ENCODE assay signal across 8 cellular contexts in the genomic region with DNA sequence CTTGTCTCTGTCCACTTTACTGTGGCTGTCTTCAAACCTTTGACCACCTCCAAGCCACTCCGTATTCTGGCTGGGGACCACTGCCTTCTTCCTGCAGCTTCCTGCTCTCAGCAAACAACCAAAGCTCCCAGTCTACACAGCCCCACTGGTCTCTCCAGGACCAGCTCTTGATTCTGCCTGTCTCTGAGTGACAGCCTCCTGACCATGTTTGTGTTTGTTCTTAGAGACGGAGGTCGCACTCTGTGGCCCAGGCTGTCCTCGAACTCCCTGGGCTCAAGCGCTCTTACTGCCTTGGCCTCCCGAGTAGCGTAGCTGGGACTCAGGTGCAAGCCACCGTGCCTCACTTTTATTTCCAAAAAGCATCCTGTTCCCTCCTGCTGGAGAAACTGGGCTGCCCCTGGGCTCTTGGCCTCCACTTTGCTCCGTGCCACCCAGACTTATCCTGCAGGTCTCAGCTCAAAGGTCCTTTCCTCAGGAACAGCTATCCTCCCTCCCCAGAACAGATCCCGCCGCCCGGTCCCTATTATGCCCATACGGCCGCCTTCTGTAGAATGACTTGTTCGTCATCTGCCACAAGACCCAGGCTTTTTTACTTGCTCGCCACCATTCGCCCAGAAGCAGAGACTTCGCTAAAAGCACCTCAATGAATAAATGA. TPM values are rescaled to one million over a fixed set of nuclear protein-coding genes. Genes with fewer than 3 reads are reported as not detected.
DNase-seq lines count a peak whose midpoint lies in the region; ATAC-seq and TF ChIP-seq lines count a peak whose summit lies in the region.

No MANE protein-coding gene starts in this region.

- H3K4me3 Mint-ChIP-seq in progenitor cell of endocrine pancreas (ENCODE audit: low read depth): peak overlapping the region; percentile 85

- peaks cover 29% of the 10 kb centered on the region for H3K4me1 Mint-ChIP-seq in progenitor cell of endocrine pancreas (ENCODE audit: low read depth)

- no peaks in the 10 kb centered on the region for H3K27me3 Mint-ChIP-seq in progenitor cell of endocrine pancreas

- intact Hi-C loops in sciatic nerve (cut with DNase I): no loop called here

- no peak for DNase-seq in RWPE1 (ENCODE audit: low spot score)
- DNase-seq in progenitor cell of endocrine pancreas (ENCODE audit: low spot score, unreplicated experiment): no peak
- DNase-seq in NCI-H1694 (lab: John Stamatoyannopoulos, UW): no peak
- no peak for DNase-seq in sciatic nerve (ENCODE audit: low spot score)

- H3K9me2 ChIP-seq in DOHH2 (replicated peaks; ENCODE audit: control insufficient read depth, low read length): no peaks in the 10 kb centered on the region

- peaks cover 6% of the 10 kb centered on the region for H3K36me3 Mint-ChIP-seq in progenitor cell of endocrine pancreas (ENCODE audit: insufficient read depth)

- no peaks in the 10 kb centered on the region for H3K27me3 ChIP-seq in DOHH2 (ENCODE audit: control insufficient read depth, low read length)
- no peaks in the 10 kb centered on the region for H3K27me3 ChIP-seq in esophagus (ENCODE audit: control insufficient read depth in 1 of 2, insufficient read depth in 2 of 2, low read length in 2 of 2)

- H3K27ac Mint-ChIP-seq in progenitor cell of endocrine pancreas: peak overlapping the region; percentile 92

- H3K4me2 ChIP-seq in DOHH2 (ENCODE audit: low read length): peak overlapping the region; percentile 88

- POLR2A ChIA-PET in RWPE1 (lab: Yijun Ruan, JAX; ENCODE audit: low non-redundant PET): no interaction called here

- H4K20me1 ChIP-seq in DOHH2 (ENCODE audit: control insufficient read depth, insufficient read depth, low read depth, low read length): no peaks in the 10 kb centered on the region

- 67 to 69% methylated on average over 18 of the region's 18 CpGs for WGBS in esophagus, 2 donors

- H3F3A ChIP-seq in DOHH2 (ENCODE audit: control insufficient read depth, insufficient read depth): peaks cover 6% of the 10 kb centered on the region

- ATAC-seq in GM18517 (IDR thresholded peaks at IDR 0.05; ENCODE audit: unreplicated experiment): no peak
- no peak for ATAC-seq in HG03520 (IDR thresholded peaks at IDR 0.05; ENCODE audit: unreplicated experiment)
- ATAC-seq in sciatic nerve: no peak

- H3K9me3 ChIP-seq in DOHH2 (ENCODE audit: control insufficient read depth, insufficient read depth, low read length) (no peaks in the 10 kb centered on the region), esophagus (ENCODE audit: control insufficient read depth in 2 of 2, insufficient read depth in 1 of 2, low read depth in 1 of 2, low read length in 1 of 2) (no peaks in the 10 kb centered on the region)

- H3K4me1 ChIP-seq in DOHH2 (ENCODE audit: control insufficient read depth, low read length) (peaks cover 39% of the 10 kb centered on the region), esophagus (ENCODE audit: control insufficient read depth in 2 of 2, insufficient read depth in 2 of 2, low read length in 1 of 2) (peaks cover 13 to 37% of the 10 kb centered on the region in 2 donors)

- H3K4me3 ChIP-seq in DOHH2 (ENCODE audit: low read length) (peak overlapping the region; percentile 79), esophagus (ENCODE audit: low read depth in 1 of 2, low read length in 2 of 2) (peak overlapping the region in 1 of 2 donors; percentile 13)

- no peak for TF ChIP-seq CTCF in DOHH2 (IDR thresholded peaks at IDR 0.05; ENCODE audit: low read depth, low read length, poor library complexity, severe bottlenecking)
- TF ChIP-seq CTCF in RWPE1 (conservative IDR thresholded peaks at IDR 0.05; ENCODE audit: low read depth): no peak
- no peak for TF ChIP-seq CTCF in progenitor cell of endocrine pancreas (IDR thresholded peaks at IDR 0.05; ENCODE audit: unreplicated experiment)

- CTCF ChIA-PET in RWPE1 (lab: Yijun Ruan, JAX): interaction anchor here (0.8 to 3.0 kb wide), 2 partner anchors 9 to 24 kb away, joined by 6 to 21 read pairs; no protein-coding TSS in a partner anchor

- H3K79me2 ChIP-seq in DOHH2 (ENCODE audit: control insufficient read depth, low read length): peaks cover 51% of the 10 kb centered on the region

- H3K36me3 ChIP-seq in DOHH2 (ENCODE audit: control insufficient read depth, low read length) (peaks cover 21% of the 10 kb centered on the region), esophagus (ENCODE audit: control insufficient read depth in 2 of 2, insufficient read depth in 2 of 2, low read length in 1 of 2) (peaks cover 0 to 14% of the 10 kb centered on the region in 2 donors)

- H3K9me3 Mint-ChIP-seq in progenitor cell of endocrine pancreas (ENCODE audit: low read depth): no peaks in the 10 kb centered on the region

- H3K27ac ChIP-seq in DOHH2 (ENCODE audit: low read depth, low read length): peak overlapping the region; percentile 92
- peak overlapping the region; percentile 99 for H3K27ac ChIP-seq in RWPE1
- H3K27ac ChIP-seq in esophagus (ENCODE audit: low read depth in 2 of 2, low read length in 1 of 2): peak overlapping the region; percentile 96 to 97

RNA-seq across cellular contexts. Expression of a gene that starts 9.1 kb away (rescaled TPM):
- polyA plus RNA-seq in esophagus: 10 to 100 TPM in 1 of 2 donors, 1 to 10 TPM in 1; 9.9 to 14.6 TPM
- total RNA-seq in progenitor cell of endocrine pancreas: 32.1 and 35.5 TPM in 2 replicates
- total RNA-seq in sciatic nerve: 37.7 TPM

RNA-seq across cellular contexts. Expression of a gene that starts 54.4 kb away (rescaled TPM):
- polyA plus RNA-seq in esophagus: 100 to 1,000 TPM in 1 of 2 donors, 10 to 100 TPM in 1; 51.6 to 149 TPM
- 117 and 127 TPM in 2 replicates for total RNA-seq in progenitor cell of endocrine pancreas
- 59.3 TPM for total RNA-seq in sciatic nerve

RNA-seq across cellular contexts. Expression of a gene that starts 55.5 kb away (rescaled TPM):
- 10 to 100 TPM; 15.9 to 19.3 TPM for polyA plus RNA-seq in esophagus
- total RNA-seq in progenitor cell of endocrine pancreas: 33.5 and 36.2 TPM in 2 replicates
- 18.4 TPM for total RNA-seq in sciatic nerve
